7 cellular contexts compared by ENCODE assay signal in the genomic region with DNA sequence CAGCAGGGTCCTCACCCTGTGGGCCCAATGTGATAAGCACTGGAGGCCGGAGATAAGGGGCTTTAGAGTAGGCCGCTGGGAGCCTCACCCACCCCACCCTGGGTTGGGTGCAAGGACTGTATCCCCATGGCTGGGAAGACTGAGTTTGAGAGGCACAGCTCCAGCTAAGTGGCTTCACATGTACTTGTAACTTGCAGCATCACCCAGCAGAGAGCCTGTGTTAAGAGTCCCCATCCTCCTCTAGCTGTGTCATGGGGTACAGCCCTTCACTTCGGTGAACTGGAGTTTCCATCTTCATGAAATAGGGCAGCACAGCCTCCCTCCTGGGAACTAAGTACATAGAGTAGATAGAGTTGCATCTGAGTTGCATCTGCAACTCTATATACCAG. TPM values are rescaled to one million over a fixed set of nuclear protein-coding genes. Genes with fewer than 3 reads are reported as not detected.
DNase-seq lines count a peak whose midpoint lies in the region; ATAC-seq, FAIRE-seq and TF ChIP-seq lines count a peak whose summit lies in the region.
"Had no signal": no experiment of that assay in that cellular context is flagged by ENCODE, and none has a peak within 500 bp of the region (broad histone marks: within the 10 kb centered on the region; RNA-seq: fewer than 3 reads in every experiment).

No MANE protein-coding gene starts in this region.

- BruUV-seq in HCT116 (replicated peaks; lab: Mats Ljungman, UMichigan): no TSS peak

- CTCF ChIA-PET in HCT116 (lab: Charles Lee): interaction anchor here (0.9 to 6.4 kb wide), 4 partner anchors 25 to 294 kb away, joined by 3 to 87 read pairs (median 4); a partner anchor contains a TSS

- H3K27me3 ChIP-seq in HCT116 (ENCODE audit: insufficient read depth, low read length) (no peaks in the 10 kb centered on the region), astrocyte (ENCODE audit: insufficient read depth, low read length) (no peaks in the 10 kb centered on the region)

- H3K4me3 ChIP-seq in HCT116 (replicated peaks in 1 of 2; ENCODE audit: low read depth in 1 of 2, low read length in 2 of 2) (peak overlapping the region; percentile 93 to 97), astrocyte (ENCODE audit: insufficient read depth, low read depth, low read length) (peak overlapping the region; percentile 82)

- DNase-seq in HCT116 (ENCODE audit: low read depth, low spot score): no peak
- DNase-seq in astrocyte (ENCODE audit: low read depth): no peak
- DNase-seq in neural crest cell (ENCODE audit: low read depth, low spot score): no peak
- DNase-seq in GDM1 (lab: John Stamatoyannopoulos, UW): no peak
- DNase-seq in activated gamma-delta T cell treated with Interleukin-2 at 50 U/mL for 16 hours: no peak
- DNase-seq: NCI-H1436 had no signal

- no peaks in the 10 kb centered on the region for H3K9me2 ChIP-seq in HCT116 (ENCODE audit: insufficient read depth)

- ATAC-seq in HCT116 (no peak), HG02885 (IDR thresholded peaks at IDR 0.05; ENCODE audit: poor library complexity, unreplicated experiment) (no peak)

- POLR2A ChIA-PET in HCT116 (lab: Charles Lee): interaction anchor here (1.2 to 1.4 kb wide), 2 partner anchors 9 to 30 kb away, joined by 3 to 5 read pairs; a partner anchor contains a TSS

- TF ChIP-seq RAD21 in HCT116 (IDR thresholded peaks at IDR 0.05; ENCODE audit: low read depth): no peak

- peak overlapping the region; percentile 94 for H3K9ac ChIP-seq in HCT116 (ENCODE audit: low read length)
- H3K9ac ChIP-seq in astrocyte (ENCODE audit: low read length): peak overlapping the region; percentile 85

- H3K4me3 Mint-ChIP-seq in astrocyte (ENCODE audit: unreplicated experiment): peak overlapping the region; percentile 88
- peak overlapping the region; percentile 94 for H3K4me3 Mint-ChIP-seq in neural crest cell

- H3K36me3 Mint-ChIP-seq in astrocyte (ENCODE audit: low read depth, unreplicated experiment): peaks cover 2% of the 10 kb centered on the region
- H3K36me3 Mint-ChIP-seq in neural crest cell (ENCODE audit: low read depth): no peaks in the 10 kb centered on the region

- H3K27ac Mint-ChIP-seq in astrocyte (ENCODE audit: unreplicated experiment) (no peak overlapping the region), neural crest cell (ENCODE audit: unreplicated experiment) (no peak overlapping the region)

- no peak for FAIRE-seq in astrocyte (lab: Jason Lieb, UNC)

- no peak overlapping the region for H2AFZ ChIP-seq in HCT116 (ENCODE audit: low read depth, low read length, poor library complexity, severe bottlenecking)
- H2AFZ ChIP-seq in astrocyte (ENCODE audit: low read depth, low read length): no peak overlapping the region

- H3K9me3 ChIP-seq in HCT116 (ENCODE audit: control insufficient read depth in 1 of 2, insufficient read depth in 1 of 2, low read depth in 1 of 2, low read length in 2 of 2) (no peaks in the 10 kb centered on the region), astrocyte (ENCODE audit: insufficient read depth, low read depth, low read length) (no peaks in the 10 kb centered on the region)

- intact Hi-C loops in HCT116 (cut with micrococcal nuclease): loop anchor here (5.0 kb wide), 1 partner anchor 37 kb away; a partner anchor contains a TSS

- no peaks in the 10 kb centered on the region for H4K20me1 ChIP-seq in HCT116 (ENCODE audit: insufficient read depth)
- peaks cover 11% of the 10 kb centered on the region for H4K20me1 ChIP-seq in astrocyte (ENCODE audit: insufficient read depth, low read length)

- H3K4me1 Mint-ChIP-seq in astrocyte (ENCODE audit: low read depth, unreplicated experiment): peaks cover 10% of the 10 kb centered on the region
- peaks cover 28% of the 10 kb centered on the region for H3K4me1 Mint-ChIP-seq in neural crest cell

- TF ChIP-seq POLR2A in HCT116 (IDR thresholded peaks at IDR 0.05; ENCODE audit: borderline replicate concordance, extremely low read depth, insufficient read depth, insufficient read length): no peak

- RAD21 ChIA-PET in HCT116 (lab: Charles Lee; ENCODE audit: low non-redundant PET in 1 of 2, low total read pairs in 2 of 2, uncharacterized antibody in 2 of 2, unreplicated experiment in 2 of 2): no interaction called here

- H3K27me3 Mint-ChIP-seq in astrocyte (ENCODE audit: low read depth, unreplicated experiment) (peaks cover 7% of the 10 kb centered on the region), neural crest cell (ENCODE audit: low read depth) (peaks cover 3% of the 10 kb centered on the region)

- TF ChIP-seq CTCF in HCT116 (IDR thresholded peaks at IDR 0.05 in 2 of 3, conservative IDR thresholded peaks at IDR 0.05 in 1 of 3; ENCODE audit: borderline replicate concordance in 1 of 3, insufficient read depth in 1 of 3, low read depth in 2 of 3, low read length in 2 of 3) (no peak), astrocyte (IDR thresholded peaks at IDR 0.05; ENCODE audit: insufficient read depth, low read depth, low read length) (no peak), neural crest cell (conservative IDR thresholded peaks at IDR 0.05) (no peak)

- H3K9me3 Mint-ChIP-seq in astrocyte (ENCODE audit: unreplicated experiment) (no peaks in the 10 kb centered on the region), neural crest cell (no peaks in the 10 kb centered on the region)

- H3K4me1 ChIP-seq in HCT116 (ENCODE audit: control insufficient read depth in 1 of 2, insufficient read depth in 2 of 2, low read length in 2 of 2) (peaks cover 19 to 42% of the 10 kb centered on the region in 2 experiments), astrocyte (ENCODE audit: insufficient read depth, low read length) (peaks cover 24% of the 10 kb centered on the region)

- H3K27ac ChIP-seq in HCT116 (ENCODE audit: low read depth, low read length) (peak overlapping the region; percentile 86), astrocyte (ENCODE audit: low read depth, low read length) (no peak overlapping the region)

- H3K79me2 ChIP-seq in HCT116 (ENCODE audit: insufficient read depth, low read length) (peaks cover 25% of the 10 kb centered on the region), astrocyte (ENCODE audit: insufficient read depth, low read length) (peaks cover 14% of the 10 kb centered on the region)

- H3K4me2 ChIP-seq in HCT116 (ENCODE audit: low read length) (peak overlapping the region; percentile 100), astrocyte (ENCODE audit: low read length) (peak overlapping the region; percentile 95)

- H3K36me3 ChIP-seq in HCT116 (ENCODE audit: control insufficient read depth in 1 of 2, insufficient read depth in 2 of 2, low read length in 2 of 2) (peaks cover 4 to 19% of the 10 kb centered on the region in 2 experiments; a peak in 3 of 4 replicates), astrocyte (ENCODE audit: insufficient read depth, low read length) (no peaks in the 10 kb centered on the region)

TF ChIP-seq in HCT116, 20 proteins besides CTCF, POLR2A, EP300 and RAD21 (continues in another document):
- TF ChIP-seq, protein P1, sequence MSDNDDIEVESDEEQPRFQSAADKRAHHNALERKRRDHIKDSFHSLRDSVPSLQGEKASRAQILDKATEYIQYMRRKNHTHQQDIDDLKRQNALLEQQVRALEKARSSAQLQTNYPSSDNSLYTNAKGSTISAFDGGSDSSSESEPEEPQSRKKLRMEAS (IDR thresholded peaks at IDR 0.05): no peak
- TF ChIP-seq ZFX (IDR thresholded peaks at IDR 0.05): no peak
- TF ChIP-seq EGR1 (IDR thresholded peaks at IDR 0.05; ENCODE audit: low read depth): no peak
- TF ChIP-seq TCF7L2 (IDR thresholded peaks at IDR 0.05; ENCODE audit: borderline replicate concordance, extremely low read depth, insufficient read depth, insufficient read length): no peak
- TF ChIP-seq ELF1 (IDR thresholded peaks at IDR 0.05; ENCODE audit: borderline replicate concordance, low read depth): no peak
- TF ChIP-seq JUND (IDR thresholded peaks at IDR 0.05): no peak
- TF ChIP-seq, protein P2, sequence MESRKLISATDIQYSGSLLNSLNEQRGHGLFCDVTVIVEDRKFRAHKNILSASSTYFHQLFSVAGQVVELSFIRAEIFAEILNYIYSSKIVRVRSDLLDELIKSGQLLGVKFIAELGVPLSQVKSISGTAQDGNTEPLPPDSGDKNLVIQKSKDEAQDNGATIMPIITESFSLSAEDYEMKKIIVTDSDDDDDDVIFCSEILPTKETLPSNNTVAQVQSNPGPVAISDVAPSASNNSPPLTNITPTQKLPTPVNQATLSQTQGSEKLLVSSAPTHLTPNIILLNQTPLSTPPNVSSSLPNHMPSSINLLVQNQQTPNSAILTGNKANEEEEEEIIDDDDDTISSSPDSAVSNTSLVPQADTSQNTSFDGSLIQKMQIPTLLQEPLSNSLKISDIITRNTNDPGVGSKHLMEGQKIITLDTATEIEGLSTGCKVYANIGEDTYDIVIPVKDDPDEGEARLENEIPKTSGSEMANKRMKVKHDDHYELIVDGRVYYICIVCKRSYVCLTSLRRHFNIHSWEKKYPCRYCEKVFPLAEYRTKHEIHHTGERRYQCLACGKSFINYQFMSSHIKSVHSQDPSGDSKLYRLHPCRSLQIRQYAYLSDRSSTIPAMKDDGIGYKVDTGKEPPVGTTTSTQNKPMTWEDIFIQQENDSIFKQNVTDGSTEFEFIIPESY (IDR thresholded peaks at IDR 0.05; ENCODE audit: extremely low read depth, insufficient replicate concordance, low read length): no peak
- TF ChIP-seq YY1 (IDR thresholded peaks at IDR 0.05; ENCODE audit: extremely low read depth, insufficient replicate concordance, low read depth, low read length): no peak
- no peak for TF ChIP-seq CBX3 (IDR thresholded peaks at IDR 0.05; ENCODE audit: low read depth)
- no peak for TF ChIP-seq CEBPB (IDR thresholded peaks at IDR 0.05; ENCODE audit: low read depth)
- TF ChIP-seq ZNF274 (IDR thresholded peaks at IDR 0.05; ENCODE audit: low read depth, low read length): no peak
- no peak for TF ChIP-seq EZH2 (IDR thresholded peaks at IDR 0.05)

RNA-seq across cellular contexts. Expression of a gene that starts 1.3 kb away (rescaled TPM):
- total RNA-seq in HCT116 (2021; ENCODE audit: unreplicated experiment) (387 TPM), astrocyte (145 and 166 TPM in 2 replicates), neural crest cell (651 and 672 TPM in 2 replicates)
- 529 and 594 TPM in 2 replicates for polyA plus RNA-seq in HCT116 (2012)

RNA-seq across cellular contexts. Expression of a gene that starts 1.5 kb away (rescaled TPM):
- total RNA-seq in HCT116 (2021; ENCODE audit: unreplicated experiment): 33.3 TPM
- polyA plus RNA-seq in HCT116 (2012): 22.1 and 29.4 TPM in 2 replicates
- total RNA-seq in astrocyte: 3.6 and 4.5 TPM in 2 replicates
- 34.7 and 49.1 TPM in 2 replicates for total RNA-seq in neural crest cell

RNA-seq across cellular contexts. Expression of a gene that starts 6.0 kb away (rescaled TPM):
- total RNA-seq in HCT116 (2021; ENCODE audit: unreplicated experiment) (54.5 TPM), astrocyte (5.4 and 10.5 TPM in 2 replicates), neural crest cell (74.5 and 87.4 TPM in 2 replicates)
- 71.2 and 79.4 TPM in 2 replicates for polyA plus RNA-seq in HCT116 (2012)

RNA-seq across cellular contexts. Expression of a gene that starts 9.1 kb away (rescaled TPM):
- total RNA-seq in HCT116 (2021; ENCODE audit: unreplicated experiment) (194 TPM), astrocyte (101 and 126 TPM in 2 replicates), neural crest cell (9.3 and 9.6 TPM in 2 replicates)
- polyA plus RNA-seq in HCT116 (2012): 215 and 264 TPM in 2 replicates

RNA-seq across cellular contexts. Expression of a gene that starts 25.0 kb away (rescaled TPM):
- total RNA-seq in HCT116 (2021; ENCODE audit: unreplicated experiment): 96.3 TPM
- polyA plus RNA-seq in HCT116 (2012): 89.0 and 96.2 TPM in 2 replicates
- 21.7 and 25.9 TPM in 2 replicates for total RNA-seq in astrocyte
- total RNA-seq in neural crest cell: 27.9 and 28.8 TPM in 2 replicates
